Comparison of ENCODE assay signal across 8 cellular contexts in genomic region chr2:27627963-27628766, GRCh38. TPM values are rescaled to one million over a fixed set of nuclear protein-coding genes. Genes with fewer than 3 reads are reported as not detected.
DNase-seq lines count a peak whose midpoint lies in the region; ATAC-seq and TF ChIP-seq lines count a peak whose summit lies in the region.

No MANE protein-coding gene starts in this region.

- H3K27me3 ChIP-seq in CD8-positive, alpha-beta T cell (ENCODE audit: insufficient read depth, low read length), result no peaks in the 10 kb centered on the region
- H3K27me3 ChIP-seq in iPS DF 6.9 (ENCODE audit: control insufficient read depth, insufficient read depth, low read length), result no peaks in the 10 kb centered on the region

- peak; percentile 22 for ATAC-seq in CD8-positive, alpha-beta T cell
- ATAC-seq in GM19463 (IDR thresholded peaks at IDR 0.05; ENCODE audit: unreplicated experiment), result peak; percentile 19
- ATAC-seq in activated naive CD8-positive, alpha-beta T cell treated with anti-CD3 and anti-CD28 coated beads, Interleukin-2, amount 50 U/mL, for 24 hours, result peak; percentile 53
- ATAC-seq in HG02885 (IDR thresholded peaks at IDR 0.05; ENCODE audit: poor library complexity, unreplicated experiment), result no peak

- peaks cover 20% of the 10 kb centered on the region for H3K4me1 Mint-ChIP-seq in CD8-positive, alpha-beta T cell (ENCODE audit: low read depth)
- peaks cover 2% of the 10 kb centered on the region for H3K4me1 Mint-ChIP-seq in activated naive CD8-positive, alpha-beta T cell treated with anti-CD3 and anti-CD28 coated beads, Interleukin-2, amount 50 U/mL, for 24 hours

- no peaks in the 10 kb centered on the region for H3K9me3 Mint-ChIP-seq in CD8-positive, alpha-beta T cell
- H3K9me3 Mint-ChIP-seq in activated naive CD8-positive, alpha-beta T cell treated with anti-CD3 and anti-CD28 coated beads, Interleukin-2, amount 50 U/mL, for 24 hours, result no peaks in the 10 kb centered on the region

- no CpG with 5 or more reads among the region's 21 CpGs for WGBS in iPS DF 6.9 (ENCODE audit: insufficient coverage, insufficient read length)

- TF ChIP-seq CTCF in CD8-positive, alpha-beta T cell (IDR thresholded peaks at IDR 0.05), result no peak

- no peaks in the 10 kb centered on the region for H3K9me3 ChIP-seq in CD8-positive, alpha-beta T cell (ENCODE audit: low read length)
- no peaks in the 10 kb centered on the region for H3K9me3 ChIP-seq in iPS DF 6.9 (ENCODE audit: control insufficient read depth, insufficient read depth, low read length)

- H3K36me3 Mint-ChIP-seq in CD8-positive, alpha-beta T cell, result peaks cover 41% of the 10 kb centered on the region
- peaks cover 33% of the 10 kb centered on the region for H3K36me3 Mint-ChIP-seq in activated naive CD8-positive, alpha-beta T cell treated with anti-CD3 and anti-CD28 coated beads, Interleukin-2, amount 50 U/mL, for 24 hours (ENCODE audit: low read depth)

- CTCF ChIA-PET in CD8-positive, alpha-beta T cell (lab: Charles Lee), result interaction anchor here (1.1 to 1.2 kb wide), 2 partner anchors 13 to 55 kb away, joined by 3 to 4 read pairs; no protein-coding TSS in a partner anchor

- H3K27ac ChIP-seq in CD8-positive, alpha-beta T cell (ENCODE audit: low read depth, low read length), result peak overlapping the region; percentile 91
- H3K27ac ChIP-seq in iPS DF 6.9 (ENCODE audit: low read length) (no peak overlapping the region), skin epidermis (peak overlapping the region in 20 of 21 experiments; percentile 49 to 94 (median 85))

- H3K4me3 ChIP-seq in CD8-positive, alpha-beta T cell (ENCODE audit: low read depth, low read length), result peak overlapping the region; percentile 98
- peak overlapping the region; percentile 93 for H3K4me3 ChIP-seq in iPS DF 6.9 (ENCODE audit: low read length)
- peak overlapping the region; percentile 59 to 92 (median 70) for H3K4me3 ChIP-seq in skin epidermis

- H3K36me3 ChIP-seq in CD8-positive, alpha-beta T cell (ENCODE audit: insufficient read depth, low read length), result peaks cover 8% of the 10 kb centered on the region
- H3K36me3 ChIP-seq in iPS DF 6.9 (ENCODE audit: control insufficient read depth, insufficient read depth, low read length), result no peaks in the 10 kb centered on the region; the same call in 1 of the 2 replicates

- no peak for DNase-seq in CD8-positive, alpha-beta T cell
- DNase-seq in HT1080 (ENCODE audit: low read depth) (peak; percentile 90), iPS DF 6.9 (ENCODE audit: low read depth, low spot score) (no peak), hippocampal formation (lab: John Stamatoyannopoulos, UW) (no peak)
- DNase-seq in activated naive CD8-positive, alpha-beta T cell treated with anti-CD3 and anti-CD28 coated beads, Interleukin-2, amount 50 U/mL, for 24 hours, result no peak

- intact Hi-C loops in CD8-positive, alpha-beta T cell (cut with DNase I, micrococcal nuclease), result loop anchor here (1.0 to 10.0 kb wide), 11 partner anchors 45 to 553 kb away; partner anchors contain the start of genes EMILIN1 (in 2 of the 2), NRBP1 (in 2 of the 2), OST4 (in 2 of the 2) and ATRAID (in 1 of the 2)

- no peak overlapping the region for H3K4me3 Mint-ChIP-seq in CD8-positive, alpha-beta T cell
- no peak overlapping the region for H3K4me3 Mint-ChIP-seq in activated naive CD8-positive, alpha-beta T cell treated with anti-CD3 and anti-CD28 coated beads, Interleukin-2, amount 50 U/mL, for 24 hours

- peak overlapping the region; percentile 46 for H3K27ac Mint-ChIP-seq in CD8-positive, alpha-beta T cell
- H3K27ac Mint-ChIP-seq in activated naive CD8-positive, alpha-beta T cell treated with anti-CD3 and anti-CD28 coated beads, Interleukin-2, amount 50 U/mL, for 24 hours, result no peak overlapping the region

- POLR2A ChIA-PET in CD8-positive, alpha-beta T cell (lab: Charles Lee), result interaction anchor here (1.0 to 1.8 kb wide), 4 partner anchors 12 to 138 kb away, joined by 3 to 6 read pairs (median 3); partner anchors contain the start of genes SLC4A1AP and SUPT7L

- no peaks in the 10 kb centered on the region for H3K27me3 Mint-ChIP-seq in CD8-positive, alpha-beta T cell (ENCODE audit: low read depth)
- H3K27me3 Mint-ChIP-seq in activated naive CD8-positive, alpha-beta T cell treated with anti-CD3 and anti-CD28 coated beads, Interleukin-2, amount 50 U/mL, for 24 hours, result no peaks in the 10 kb centered on the region

- H3K4me1 ChIP-seq in CD8-positive, alpha-beta T cell (ENCODE audit: insufficient read depth, low read length), result peaks cover 18% of the 10 kb centered on the region
- H3K4me1 ChIP-seq in iPS DF 6.9 (ENCODE audit: control insufficient read depth, insufficient read depth, low read length), result no peaks in the 10 kb centered on the region; the same call in 1 of the 2 replicates

RNA-seq across cellular contexts. Expression of gene CCDC121, which starts 0.6 kb away (rescaled TPM):
- total RNA-seq in CD8-positive, alpha-beta T cell, result 1 to 10 TPM in 1 of 2 experiments, under 1 TPM in 1; 0.92 to 1.4 TPM
- 0.88 and 1.2 TPM in 2 replicates for total RNA-seq in HT1080 (2014; rRNA removed; shearing (Covaris generic))
- 1.3 and 1.6 TPM in 2 replicates for polyA plus RNA-seq in HT1080 (2015; cell fraction: cytosol; rRNA removed)
- polyA plus RNA-seq in HT1080 (2015; cell fraction: nucleus; rRNA removed), result 2.6 and 5.1 TPM in 2 replicates

RNA-seq across cellular contexts. Expression of gene GPN1, which starts 0.7 kb away (rescaled TPM):
- 10 to 100 TPM; 40.6 to 41.7 TPM for total RNA-seq in CD8-positive, alpha-beta T cell
- total RNA-seq in HT1080 (2014; rRNA removed; shearing (Covaris generic)), result 42.3 and 52.9 TPM in 2 replicates
- polyA plus RNA-seq in HT1080 (2015; cell fraction: cytosol; rRNA removed), result 52.1 and 59.5 TPM in 2 replicates
- 41.3 and 44.3 TPM in 2 replicates for polyA plus RNA-seq in HT1080 (2015; cell fraction: nucleus; rRNA removed)

RNA-seq across cellular contexts. Expression of gene SUPT7L, which starts 35.2 kb away (rescaled TPM):
- total RNA-seq in CD8-positive, alpha-beta T cell, result 10 to 100 TPM; 54.0 to 55.5 TPM
- 21.3 and 23.8 TPM in 2 replicates for total RNA-seq in HT1080 (2014; rRNA removed; shearing (Covaris generic))
- 18.0 and 18.6 TPM in 2 replicates for polyA plus RNA-seq in HT1080 (2015; cell fraction: cytosol; rRNA removed)
- 72.6 and 77.1 TPM in 2 replicates for polyA plus RNA-seq in HT1080 (2015; cell fraction: nucleus; rRNA removed)

RNA-seq across cellular contexts. Expression of gene SLC4A1AP, which starts 35.5 kb away (rescaled TPM):
- 10 to 100 TPM; 21.4 to 22.8 TPM for total RNA-seq in CD8-positive, alpha-beta T cell
- total RNA-seq in HT1080 (2014; rRNA removed; shearing (Covaris generic)), result 22.6 and 26.1 TPM in 2 replicates
- polyA plus RNA-seq in HT1080 (2015; cell fraction: cytosol; rRNA removed), result 17.5 and 20.0 TPM in 2 replicates
- polyA plus RNA-seq in HT1080 (2015; cell fraction: nucleus; rRNA removed), result 35.3 and 40.8 TPM in 2 replicates

RNA-seq across cellular contexts. Expression of gene ZNF512, which starts 45.3 kb away (rescaled TPM):
- total RNA-seq in CD8-positive, alpha-beta T cell, result 10 to 100 TPM; 12.4 TPM
- total RNA-seq in HT1080 (2014; rRNA removed; shearing (Covaris generic)), result 25.2 and 26.7 TPM in 2 replicates
- polyA plus RNA-seq in HT1080 (2015; cell fraction: cytosol; rRNA removed), result 19.8 and 22.4 TPM in 2 replicates
- polyA plus RNA-seq in HT1080 (2015; cell fraction: nucleus; rRNA removed), result 56.5 and 71.4 TPM in 2 replicates
